ENCODE assay signal across 1 cellular context in the genomic region with DNA sequence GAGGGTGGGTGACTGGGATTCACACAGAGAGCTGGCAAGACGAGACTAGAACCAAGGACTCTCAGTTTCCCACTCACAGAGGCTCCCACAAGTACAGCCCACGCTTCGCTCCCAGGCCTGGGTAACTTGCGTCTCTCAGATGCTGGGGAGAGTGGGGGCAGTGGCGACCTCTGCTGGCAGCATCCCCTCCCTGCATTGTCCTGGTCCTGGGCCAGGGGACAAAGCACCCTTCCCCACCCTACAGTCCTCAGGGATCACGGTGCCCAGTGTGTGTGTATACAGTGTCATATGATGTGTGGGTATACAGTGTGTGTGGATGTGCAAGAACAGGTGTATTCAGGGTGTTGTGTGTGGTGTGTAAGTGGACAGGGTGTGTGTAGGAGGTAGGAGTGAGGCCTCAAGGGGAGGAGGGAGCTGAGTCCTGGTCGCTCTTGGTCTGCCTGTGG.
TF ChIP-seq lines count a peak whose summit lies in the region.

No MANE protein-coding gene starts in this region.

TF ChIP-seq in WTC11, 78 proteins besides CTCF, POLR2A, EP300 and RAD21 (continued from another document):
- TF ChIP-seq ZNF532 (CRISPR knock-in tag; IDR thresholded peaks at IDR 0.05; ENCODE audit: borderline replicate concordance) (no peak), ZNF423 (CRISPR knock-in tag; IDR thresholded peaks at IDR 0.05) (no peak), ZNF512 (CRISPR knock-in tag; IDR thresholded peaks at IDR 0.05; ENCODE audit: borderline replicate concordance) (no peak), GTF2I (CRISPR knock-in tag; conservative IDR thresholded peaks at IDR 0.05) (no peak)
